ENCODE assay signal across 26 cellular contexts in the genomic region with DNA sequence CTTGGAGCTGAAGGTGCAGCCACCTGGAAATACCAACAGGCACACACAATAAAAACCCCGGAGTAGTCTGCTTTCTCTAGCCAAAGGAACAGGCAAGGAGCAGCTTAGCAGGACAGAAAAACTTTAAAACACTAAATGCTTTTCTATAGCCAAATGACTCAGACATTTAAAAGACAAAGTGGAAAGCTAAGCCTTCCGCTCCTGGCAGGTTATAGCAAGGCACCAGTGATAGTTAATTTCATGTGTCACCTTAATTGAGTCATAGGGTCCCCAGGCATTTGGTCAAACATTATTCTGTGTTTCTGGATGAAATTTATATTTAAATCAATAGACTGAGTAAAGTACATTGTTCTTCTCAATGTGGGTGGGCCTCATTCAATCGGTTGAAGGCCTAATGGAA.
"Had no signal": no experiment of that assay in that cellular context is flagged by ENCODE, and none has a peak within 500 bp of the region (broad histone marks: within the 10 kb centered on the region; RNA-seq: fewer than 3 reads in every experiment).

No MANE protein-coding gene starts in this region.

- H3K27ac ChIP-seq: breast epithelium, SJCRH30 had no signal

- ATAC-seq: activated CD4-positive, CD25-positive, alpha-beta regulatory T cell treated with anti-CD3 and anti-CD28 coated beads, Interleukin-2, amount 50 U/mL, for 24 hours; activated CD8-positive, alpha-beta memory T cell treated with anti-CD3 and anti-CD28 coated beads, Interleukin-2, amount 10 ng/mL, durations not matched to agents 7 days and 5 days; activated naive CD4-positive, alpha-beta T cell treated with anti-CD3 and anti-CD28 coated beads, Interleukin-2, amount 50 U/mL, for 72 hours; activated naive CD8-positive, alpha-beta T cell treated with anti-CD3 and anti-CD28 coated beads, Interleukin-2, amount 50 U/mL, for 24 hours; activated T-cell treated with anti-CD3 and anti-CD28 coated beads, Interleukin-2, amount 50 U/mL, for 4 hours; Panc1; Right ventricle myocardium inferior had no signal

- H3K27me3 Mint-ChIP-seq: activated CD8-positive, alpha-beta memory T cell treated with anti-CD3 and anti-CD28 coated beads, Interleukin-2, amount 10 ng/mL, durations not matched to agents 7 days and 5 days; activated naive CD8-positive, alpha-beta T cell treated with anti-CD3 and anti-CD28 coated beads, Interleukin-2, amount 50 U/mL, for 24 hours had no signal

- H3K4me1 Mint-ChIP-seq: activated CD8-positive, alpha-beta memory T cell treated with anti-CD3 and anti-CD28 coated beads, Interleukin-2, amount 10 ng/mL, durations not matched to agents 7 days and 5 days; activated naive CD8-positive, alpha-beta T cell treated with anti-CD3 and anti-CD28 coated beads, Interleukin-2, amount 50 U/mL, for 24 hours had no signal

- H3K9me3 ChIP-seq: MG63, SJCRH30 had no signal

- H3K4me1 ChIP-seq: breast epithelium, SJCRH30 had no signal

- H3K27ac Mint-ChIP-seq: activated CD8-positive, alpha-beta memory T cell treated with anti-CD3 and anti-CD28 coated beads, Interleukin-2, amount 10 ng/mL, durations not matched to agents 7 days and 5 days; activated naive CD4-positive, alpha-beta T cell treated with anti-CD3 and anti-CD28 coated beads, Interleukin-2, amount 50 U/mL, for 72 hours; activated naive CD8-positive, alpha-beta T cell treated with anti-CD3 and anti-CD28 coated beads, Interleukin-2, amount 50 U/mL, for 24 hours; T-helper 1 cell treated with Interleukin-12 subunit alpha and Interleukin-12 subunit beta and Interleukin-4 antibody, amounts not matched to agents 30 μg/mL and 1 μg/mL, for 36 hours had no signal

- DNase-seq: activated CD4-positive, alpha-beta T cell treated with anti-CD3 and anti-CD28 coated beads for 4 hours; activated CD8-positive, alpha-beta memory T cell treated with anti-CD3 and anti-CD28 coated beads, Interleukin-2, amount 10 ng/mL, durations not matched to agents 7 days and 5 days; activated effector memory CD4-positive, alpha-beta T cell treated with anti-CD3 and anti-CD28 coated beads, Interleukin-2, amount 50 U/mL, for 16 hours; activated naive CD4-positive, alpha-beta T cell treated with Interleukin-2 at 50 U/mL for 16 hours; activated naive CD8-positive, alpha-beta T cell treated with anti-CD3 and anti-CD28 coated beads, Interleukin-2, amount 50 U/mL, for 24 hours; activated T-cell treated with anti-CD3 and anti-CD28 coated beads, Interleukin-2, amount 50 U/mL, for 4 hours; amygdala; caudate nucleus; MG63; MV-4-11; NCI-H1092 treated with DMSO at 0.1 percent for 48 hours; NCI-H1436; NCI-H1694 treated with DMSO at 0.1 percent for 48 hours; NCI-H2029 treated with DMSO at 0.1 percent for 48 hours; NCI-H345; NCI-H510A; NCI-H526 treated with DMSO at 0.1 percent for 48 hours; NCI-H82; RPMI8226; SJCRH30 had no signal

- H3K27me3 ChIP-seq: breast epithelium, MG63, SJCRH30 had no signal

- H3K4me3 ChIP-seq: breast epithelium, MG63, SJCRH30 had no signal

- H3K36me3 ChIP-seq: breast epithelium, MG63, SJCRH30 had no signal

- H3K36me3 Mint-ChIP-seq: activated CD8-positive, alpha-beta memory T cell treated with anti-CD3 and anti-CD28 coated beads, Interleukin-2, amount 10 ng/mL, durations not matched to agents 7 days and 5 days had no signal

- H3K4me3 Mint-ChIP-seq: activated CD8-positive, alpha-beta memory T cell treated with anti-CD3 and anti-CD28 coated beads, Interleukin-2, amount 10 ng/mL, durations not matched to agents 7 days and 5 days; activated naive CD8-positive, alpha-beta T cell treated with anti-CD3 and anti-CD28 coated beads, Interleukin-2, amount 50 U/mL, for 24 hours; activated T-cell treated with anti-CD3 and anti-CD28 coated beads, Interleukin-2, amount 50 U/mL, for 4 hours; T-helper 1 cell treated with Interleukin-12 subunit alpha and Interleukin-12 subunit beta and Interleukin-4 antibody, amounts not matched to agents 30 μg/mL and 1 μg/mL, for 36 hours had no signal
